19 cellular contexts compared by ENCODE assay signal in the genomic region with DNA sequence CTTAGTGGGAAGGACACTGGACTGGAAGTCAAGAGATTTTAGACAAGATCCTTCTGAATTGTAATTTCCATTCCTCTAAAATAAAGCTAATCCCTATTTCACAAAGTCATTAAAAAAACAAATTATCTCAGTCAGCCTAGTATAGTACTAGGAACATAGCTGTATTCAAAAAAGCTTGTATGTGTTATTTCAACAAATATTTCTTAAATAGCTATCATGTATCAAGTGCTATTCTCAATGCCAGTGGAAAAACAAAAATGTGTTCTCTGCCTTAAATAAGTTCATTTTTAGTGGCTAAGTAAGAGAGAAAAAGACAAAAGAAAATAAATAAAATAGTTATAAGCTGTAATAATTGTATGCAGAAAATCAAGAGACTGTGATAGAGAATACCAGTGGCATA.
DNase-seq lines count a peak whose midpoint lies in the region; ATAC-seq and TF ChIP-seq lines count a peak whose summit lies in the region.
"Had no signal": no experiment of that assay in that cellular context is flagged by ENCODE, and none has a peak within 500 bp of the region (broad histone marks: within the 10 kb centered on the region; RNA-seq: fewer than 3 reads in every experiment).

No MANE protein-coding gene starts in this region.

- POLR2A ChIA-PET in AG04449 (lab: Yijun Ruan, JAX) = no interaction called here

- H3K4me3 Mint-ChIP-seq in osteocyte (ENCODE audit: unreplicated experiment) = no peak overlapping the region
- H3K4me3 Mint-ChIP-seq: B cell; CD8-positive, alpha-beta T cell had no signal

- BruUV-seq in mammary epithelial cell (replicated peaks; lab: Mats Ljungman, UMichigan) = no TSS peak

- in situ Hi-C loops in mammary epithelial cell (cut with MboI; ENCODE audit: low sequenced_read_pairs in 2 of 2) = no loop called here

- no peak for TF ChIP-seq CTCF in AG04449 (IDR thresholded peaks at IDR 0.05; ENCODE audit: insufficient read depth, low read length, missing control alignments)
- TF ChIP-seq CTCF in ascending aorta (IDR thresholded peaks at IDR 0.05) = no peak
- TF ChIP-seq CTCF in coronary artery (IDR thresholded peaks at IDR 0.05) = no peak
- no peak for TF ChIP-seq CTCF in osteocyte (IDR thresholded peaks at IDR 0.05)
- TF ChIP-seq CTCF in mammary epithelial cell (conservative IDR thresholded peaks at IDR 0.05 in 1 of 2, IDR thresholded peaks at IDR 0.05 in 1 of 2; ENCODE audit: extremely low read depth in 1 of 2, insufficient read depth in 1 of 2, low read depth in 1 of 2, low read length in 2 of 2) = no peak

- H4K20me1 ChIP-seq in mammary epithelial cell (ENCODE audit: insufficient read depth, low read length) = no peaks in the 10 kb centered on the region
- H4K20me1 ChIP-seq: BLaER1 treated with 17β-estradiol and CSF1 and Interleukin-3, amounts not matched to agents 10 nM and 100 nM had no signal

- H3K27me3 ChIP-seq in ascending aorta (no peaks in the 10 kb centered on the region), mammary epithelial cell (ENCODE audit: insufficient read depth, low read length) (no peaks in the 10 kb centered on the region)
- H3K27me3 ChIP-seq: BLaER1 treated with 17β-estradiol and CSF1 and Interleukin-3, amounts not matched to agents 10 nM and 100 nM had no signal

- H3K27ac ChIP-seq in ascending aorta (peak overlapping the region; percentile 70 to 73), coronary artery (peak overlapping the region; percentile 25 to 34), mammary epithelial cell (ENCODE audit: insufficient read depth, low read depth, low read length) (no peak overlapping the region)
- H3K27ac ChIP-seq: 22Rv1; A549; BLaER1 treated with 17β-estradiol and CSF1 and Interleukin-3, amounts not matched to agents 10 nM and 100 nM; GM23248 had no signal

- H2AFZ ChIP-seq in mammary epithelial cell (ENCODE audit: low read depth, low read length) = no peak overlapping the region
- H2AFZ ChIP-seq: GM23248 had no signal

- H3K4me1 Mint-ChIP-seq in osteocyte (ENCODE audit: unreplicated experiment) = peaks cover 31% of the 10 kb centered on the region
- H3K4me1 Mint-ChIP-seq: B cell had no signal

- H3K9me3 ChIP-seq in ascending aorta = no peaks in the 10 kb centered on the region
- no peaks in the 10 kb centered on the region for H3K9me3 ChIP-seq in mammary epithelial cell (replicated peaks; ENCODE audit: insufficient read depth, low read length)
- H3K9me3 ChIP-seq: A549, HAP-1 had no signal

- peaks cover 22% of the 10 kb centered on the region for H3K9me3 Mint-ChIP-seq in osteocyte (ENCODE audit: unreplicated experiment)

- H3K79me2 ChIP-seq in mammary epithelial cell (ENCODE audit: insufficient read depth, low read length) = no peaks in the 10 kb centered on the region

- no peak for ATAC-seq in HG03280 (IDR thresholded peaks at IDR 0.05; ENCODE audit: unreplicated experiment)
- ATAC-seq: A549; CD8-positive, alpha-beta T cell; GM12878 had no signal

- CTCF ChIA-PET in AG04449 (lab: Yijun Ruan, JAX) (no interaction called here), mammary epithelial cell (lab: Charles Lee; ENCODE audit: low non-redundant PET) (no interaction called here)

- no peak overlapping the region for H3K4me3 ChIP-seq in AG04449 (ENCODE audit: low read depth, low read length)
- H3K4me3 ChIP-seq in ascending aorta = no peak overlapping the region
- no peak overlapping the region for H3K4me3 ChIP-seq in coronary artery
- no peak overlapping the region for H3K4me3 ChIP-seq in mammary epithelial cell (replicated peaks in 1 of 3; ENCODE audit: insufficient read depth in 1 of 3, low read depth in 2 of 3, low read length in 3 of 3)
- H3K4me3 ChIP-seq: A549; BLaER1 treated with 17β-estradiol and CSF1 and Interleukin-3, amounts not matched to agents 10 nM and 100 nM; GM12878; GM23248; HAP-1 had no signal

- H3K4me1 ChIP-seq in ascending aorta (peaks cover 0 to 7% of the 10 kb centered on the region in 2 donors), mammary epithelial cell (ENCODE audit: insufficient read depth, low read length) (no peaks in the 10 kb centered on the region)
- H3K4me1 ChIP-seq: A549; BLaER1 treated with 17β-estradiol and CSF1 and Interleukin-3, amounts not matched to agents 10 nM and 100 nM had no signal

- DNase-seq in AG04449 (ENCODE audit: low read depth, low spot score) = peak; percentile 14
- no peak for DNase-seq in ascending aorta (ENCODE audit: low spot score in 2 of 2)
- no peak for DNase-seq in coronary artery (ENCODE audit: low spot score)
- DNase-seq in osteocyte (ENCODE audit: extremely low spot score, unreplicated experiment) = no peak
- no peak for DNase-seq in mammary epithelial cell
- DNase-seq in MV-4-11 (lab: John Stamatoyannopoulos, UW) = no peak
- no peak for DNase-seq in GM19240 (ENCODE audit: insufficient read length, low spot score)
- DNase-seq: Calu3; CD8-positive, alpha-beta T cell; DMS79 treated with DMSO at 0.1 percent for 48 hours; EL; GM23248 had no signal

- no peaks in the 10 kb centered on the region for H3K36me3 Mint-ChIP-seq in osteocyte (ENCODE audit: unreplicated experiment)
- H3K36me3 Mint-ChIP-seq: CD8-positive, alpha-beta T cell had no signal

- H3K36me3 ChIP-seq in ascending aorta (no peaks in the 10 kb centered on the region), mammary epithelial cell (ENCODE audit: insufficient read depth, low read length) (no peaks in the 10 kb centered on the region)
- H3K36me3 ChIP-seq: BLaER1 treated with 17β-estradiol and CSF1 and Interleukin-3, amounts not matched to agents 10 nM and 100 nM; HAP-1 had no signal

- no peaks in the 10 kb centered on the region for H3K27me3 Mint-ChIP-seq in osteocyte (ENCODE audit: unreplicated experiment)
- H3K27me3 Mint-ChIP-seq: B cell had no signal

- intact Hi-C loops in ascending aorta (cut with DNase I) (no loop called here), mammary epithelial cell (cut with micrococcal nuclease) (no loop called here)

- H3K27ac Mint-ChIP-seq in osteocyte (ENCODE audit: unreplicated experiment) = peak overlapping the region; percentile 90
- H3K27ac Mint-ChIP-seq: B cell; CD8-positive, alpha-beta T cell had no signal

- dilution Hi-C loops in mammary epithelial cell (cut with HindIII; ENCODE audit: low sequenced_read_pairs) = no loop called here

- no peak overlapping the region for H3K4me2 ChIP-seq in mammary epithelial cell (ENCODE audit: insufficient read depth, low read depth, low read length)
- H3K4me2 ChIP-seq: A549; BLaER1 treated with 17β-estradiol and CSF1 and Interleukin-3, amounts not matched to agents 10 nM and 100 nM had no signal

- H3K9ac ChIP-seq in mammary epithelial cell (ENCODE audit: insufficient read depth, low read length) = no peak overlapping the region
- H3K9ac ChIP-seq: BLaER1 treated with 17β-estradiol and CSF1 and Interleukin-3, amounts not matched to agents 10 nM and 100 nM; GM23248 had no signal
